In the genomic region with DNA sequence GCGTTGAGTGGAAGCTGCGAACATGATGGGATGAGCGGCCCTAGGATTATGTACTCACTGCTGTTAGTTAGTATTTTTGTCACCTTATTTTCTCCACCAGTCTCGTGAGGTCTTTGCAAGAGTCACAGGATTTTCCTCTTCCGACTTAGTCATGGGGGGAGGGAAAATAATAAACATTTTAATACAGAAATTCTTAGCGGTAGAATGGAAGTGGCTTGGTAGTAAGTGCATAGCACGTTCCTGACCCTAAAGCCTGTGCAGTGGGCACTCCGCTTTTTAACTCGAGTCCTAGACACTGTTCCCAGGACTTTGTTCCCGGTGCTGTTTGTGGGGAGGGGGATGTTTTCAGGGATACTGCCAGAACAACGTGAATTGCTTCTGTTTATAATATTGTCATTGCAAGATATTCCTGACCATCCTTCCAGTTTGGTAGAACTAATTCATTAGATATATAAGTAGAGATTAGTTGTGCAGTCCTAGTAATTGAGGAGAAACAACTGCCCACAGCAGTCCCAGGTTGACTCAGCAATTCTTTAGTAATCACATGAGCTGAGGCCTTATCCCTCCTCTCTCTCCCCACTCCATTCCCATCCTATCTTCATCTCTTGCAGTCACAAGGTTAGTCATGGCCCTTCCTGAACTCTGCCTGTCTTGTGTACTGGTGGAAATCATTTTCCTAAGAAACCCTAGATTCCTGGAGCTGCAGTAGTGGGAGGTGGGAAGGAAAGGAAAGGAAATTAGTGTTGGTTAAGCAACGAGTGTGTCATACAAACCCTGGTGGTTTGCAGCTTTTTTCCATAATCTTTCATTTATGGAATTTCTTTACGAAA, we compare ENCODE assay signal across 8 cellular contexts. TPM values are rescaled to one million over a fixed set of nuclear protein-coding genes. Genes with fewer than 3 reads are reported as not detected.
DNase-seq lines count a peak whose midpoint lies in the region; ATAC-seq and TF ChIP-seq lines count a peak whose summit lies in the region.

No MANE protein-coding gene starts in this region.

- H3K4me1 ChIP-seq in thyroid gland, result peaks cover 9 to 14% of the 10 kb centered on the region in 2 donors

- H3K9me3 ChIP-seq in thyroid gland, result no peaks in the 10 kb centered on the region

- WGBS in thyroid gland, 2 donors, result 11% methylated on average over 13 of the region's 13 CpGs

- no peak for TF ChIP-seq POLR2A in thyroid gland (IDR thresholded peaks at IDR 0.05)

- H3K36me3 ChIP-seq in thyroid gland, result peaks cover 0 to 5% of the 10 kb centered on the region in 2 donors

- intact Hi-C loops in thyroid gland (cut with DNase I), result no loop called here

- TF ChIP-seq CTCF in thyroid gland (IDR thresholded peaks at IDR 0.05), result no peak

- H3K27ac ChIP-seq in angular gyrus (ENCODE audit: low read depth, low read length), result peak overlapping the region; percentile 67
- H3K27ac ChIP-seq in thyroid gland, result peak overlapping the region in 2 of 3 donors; percentile 73 to 75

- peak; percentile 88 for DNase-seq in EH (ENCODE audit: low read depth)
- DNase-seq in HT1080 (ENCODE audit: low read depth), result peak; percentile 79
- peak; percentile 64 for DNase-seq in islet precursor cell
- DNase-seq in thyroid gland, result no peak
- no peak for DNase-seq in activated CD8-positive, alpha-beta memory T cell treated with anti-CD3 and anti-CD28 coated beads, Interleukin-2, amount 50 U/mL, for 48 hours
- DNase-seq in activated CD8-positive, alpha-beta memory T cell treated with anti-CD3 and anti-CD28 coated beads for 24 hours, result no peak

- peak overlapping the region; percentile 68 to 84 (median 69) for H3K4me3 ChIP-seq in thyroid gland (replicated peaks in 1 of 3)

- H3K27me3 ChIP-seq in thyroid gland, result no peaks in the 10 kb centered on the region

- no peak for ATAC-seq in HG02588 (IDR thresholded peaks at IDR 0.05; ENCODE audit: unreplicated experiment)

RNA-seq across cellular contexts. Expression of a gene that starts 0.8 kb away (rescaled TPM):
- total RNA-seq in HT1080 (2014; rRNA removed; shearing (Covaris generic)), result 13.5 and 14.2 TPM in 2 replicates
- polyA plus RNA-seq in HT1080 (2015; cell fraction: cytosol; rRNA removed), result 16.0 and 21.0 TPM in 2 replicates
- 40.2 and 44.1 TPM in 2 replicates for polyA plus RNA-seq in HT1080 (2015; cell fraction: nucleus; rRNA removed)
- 10 to 100 TPM; 16.1 to 47.7 (median 32.4) TPM for total RNA-seq in thyroid gland

RNA-seq across cellular contexts. Expression of a gene that starts 1.0 kb away (rescaled TPM):
- total RNA-seq in HT1080 (2014; rRNA removed; shearing (Covaris generic)), result 16.2 and 17.5 TPM in 2 replicates
- 15.8 and 18.2 TPM in 2 replicates for polyA plus RNA-seq in HT1080 (2015; cell fraction: cytosol; rRNA removed)
- polyA plus RNA-seq in HT1080 (2015; cell fraction: nucleus; rRNA removed), result 36.6 and 44.0 TPM in 2 replicates
- 10 to 100 TPM in 1 of 4 donors, 1 to 10 TPM in 3; 9.5 to 14.1 (median 9.9) TPM for total RNA-seq in thyroid gland

Comparison
In these comparisons a context has a peak if more than half of its experiments do, and no peak if none do; other contexts are left out.
1. DNase-seq: peak in EH (single experiment), HT1080 (single experiment) and islet precursor cell (single experiment); none in thyroid gland (0 of 2), activated CD8-positive, alpha-beta memory T cell treated with anti-CD3 and anti-CD28 coated beads, Interleukin-2, amount 50 U/mL, for 48 hours (single experiment) and activated CD8-positive, alpha-beta memory T cell treated with anti-CD3 and anti-CD28 coated beads for 24 hours (single experiment).